Comparison of ENCODE assay signal across 1 cellular context in the genomic region with DNA sequence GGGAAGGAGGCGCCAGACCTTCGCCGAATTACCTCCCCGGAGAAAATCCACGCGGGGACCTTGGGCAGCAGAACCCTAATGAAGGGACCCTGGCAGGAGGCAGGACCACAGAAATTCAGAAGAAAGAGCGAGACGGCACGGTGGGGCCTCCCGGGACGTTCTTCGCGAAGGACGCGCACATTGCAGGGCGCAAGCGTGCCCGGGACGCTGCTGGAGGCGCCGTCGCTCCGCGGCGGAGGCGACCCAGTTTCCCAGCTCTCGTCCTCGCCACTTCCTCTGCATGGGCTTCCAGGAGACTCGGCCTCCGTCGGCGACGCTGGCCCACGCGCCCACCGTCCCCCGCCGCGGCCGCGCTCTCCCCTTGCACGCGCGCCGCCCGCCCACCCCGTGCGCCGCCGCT.
TF ChIP-seq lines count a peak whose summit lies in the region.

No MANE protein-coding gene starts in this region.

TF ChIP-seq in WTC11, 78 proteins besides CTCF, POLR2A, EP300 and RAD21 (continued from another document and continues in another):
- TF ChIP-seq, protein P1, sequence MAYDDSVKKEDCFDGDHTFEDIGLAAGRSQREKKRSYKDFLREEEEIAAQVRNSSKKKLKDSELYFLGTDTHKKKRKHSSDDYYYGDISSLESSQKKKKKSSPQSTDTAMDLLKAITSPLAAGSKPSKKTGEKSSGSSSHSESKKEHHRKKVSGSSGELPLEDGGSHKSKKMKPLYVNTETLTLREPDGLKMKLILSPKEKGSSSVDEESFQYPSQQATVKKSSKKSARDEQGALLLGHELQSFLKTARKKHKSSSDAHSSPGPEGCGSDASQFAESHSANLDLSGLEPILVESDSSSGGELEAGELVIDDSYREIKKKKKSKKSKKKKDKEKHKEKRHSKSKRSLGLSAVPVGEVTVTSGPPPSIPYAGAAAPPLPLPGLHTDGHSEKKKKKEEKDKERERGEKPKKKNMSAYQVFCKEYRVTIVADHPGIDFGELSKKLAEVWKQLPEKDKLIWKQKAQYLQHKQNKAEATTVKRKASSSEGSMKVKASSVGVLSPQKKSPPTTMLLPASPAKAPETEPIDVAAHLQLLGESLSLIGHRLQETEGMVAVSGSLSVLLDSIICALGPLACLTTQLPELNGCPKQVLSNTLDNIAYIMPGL (CRISPR knock-in tag; IDR thresholded peaks at IDR 0.05) = no peak
- no peak for TF ChIP-seq SOX15 (CRISPR knock-in tag; IDR thresholded peaks at IDR 0.05)
- TF ChIP-seq FOXK1 (CRISPR knock-in tag; IDR thresholded peaks at IDR 0.05) = peak; percentile 43; the same call in 1 of the 2 replicates
- TF ChIP-seq, protein P2, sequence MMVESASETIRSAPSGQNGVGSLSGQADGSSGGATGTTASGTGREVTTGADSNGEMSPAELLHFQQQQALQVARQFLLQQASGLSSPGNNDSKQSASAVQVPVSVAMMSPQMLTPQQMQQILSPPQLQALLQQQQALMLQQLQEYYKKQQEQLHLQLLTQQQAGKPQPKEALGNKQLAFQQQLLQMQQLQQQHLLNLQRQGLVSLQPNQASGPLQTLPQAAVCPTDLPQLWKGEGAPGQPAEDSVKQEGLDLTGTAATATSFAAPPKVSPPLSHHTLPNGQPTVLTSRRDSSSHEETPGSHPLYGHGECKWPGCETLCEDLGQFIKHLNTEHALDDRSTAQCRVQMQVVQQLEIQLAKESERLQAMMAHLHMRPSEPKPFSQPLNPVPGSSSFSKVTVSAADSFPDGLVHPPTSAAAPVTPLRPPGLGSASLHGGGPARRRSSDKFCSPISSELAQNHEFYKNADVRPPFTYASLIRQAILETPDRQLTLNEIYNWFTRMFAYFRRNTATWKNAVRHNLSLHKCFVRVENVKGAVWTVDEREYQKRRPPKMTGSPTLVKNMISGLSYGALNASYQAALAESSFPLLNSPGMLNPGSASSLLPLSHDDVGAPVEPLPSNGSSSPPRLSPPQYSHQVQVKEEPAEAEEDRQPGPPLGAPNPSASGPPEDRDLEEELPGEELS (CRISPR knock-in tag; IDR thresholded peaks at IDR 0.05) = peak; percentile 89
- TF ChIP-seq, protein P3, sequence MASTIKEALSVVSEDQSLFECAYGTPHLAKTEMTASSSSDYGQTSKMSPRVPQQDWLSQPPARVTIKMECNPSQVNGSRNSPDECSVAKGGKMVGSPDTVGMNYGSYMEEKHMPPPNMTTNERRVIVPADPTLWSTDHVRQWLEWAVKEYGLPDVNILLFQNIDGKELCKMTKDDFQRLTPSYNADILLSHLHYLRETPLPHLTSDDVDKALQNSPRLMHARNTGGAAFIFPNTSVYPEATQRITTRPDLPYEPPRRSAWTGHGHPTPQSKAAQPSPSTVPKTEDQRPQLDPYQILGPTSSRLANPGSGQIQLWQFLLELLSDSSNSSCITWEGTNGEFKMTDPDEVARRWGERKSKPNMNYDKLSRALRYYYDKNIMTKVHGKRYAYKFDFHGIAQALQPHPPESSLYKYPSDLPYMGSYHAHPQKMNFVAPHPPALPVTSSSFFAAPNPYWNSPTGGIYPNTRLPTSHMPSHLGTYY (CRISPR knock-in tag; IDR thresholded peaks at IDR 0.05) = no peak
- no peak for TF ChIP-seq CBFB (CRISPR knock-in tag; IDR thresholded peaks at IDR 0.05; ENCODE audit: low read depth)
- TF ChIP-seq TCF7 (CRISPR knock-in tag; IDR thresholded peaks at IDR 0.05; ENCODE audit: low read depth) = no peak
- 0 out of 2 replicates have a peak, but pooled peaks have one; percentile 14 for TF ChIP-seq NR2C2 (CRISPR knock-in tag; IDR thresholded peaks at IDR 0.05)
- no peak for TF ChIP-seq ATF1 (CRISPR knock-in tag; IDR thresholded peaks at IDR 0.05)
- no peak for TF ChIP-seq TEAD4 (CRISPR knock-in tag; IDR thresholded peaks at IDR 0.05)
- TF ChIP-seq RELA (CRISPR knock-in tag; IDR thresholded peaks at IDR 0.05; ENCODE audit: borderline replicate concordance) = no peak
- no peak for TF ChIP-seq ZNF423 (CRISPR knock-in tag; IDR thresholded peaks at IDR 0.05)
- TF ChIP-seq, protein P4, sequence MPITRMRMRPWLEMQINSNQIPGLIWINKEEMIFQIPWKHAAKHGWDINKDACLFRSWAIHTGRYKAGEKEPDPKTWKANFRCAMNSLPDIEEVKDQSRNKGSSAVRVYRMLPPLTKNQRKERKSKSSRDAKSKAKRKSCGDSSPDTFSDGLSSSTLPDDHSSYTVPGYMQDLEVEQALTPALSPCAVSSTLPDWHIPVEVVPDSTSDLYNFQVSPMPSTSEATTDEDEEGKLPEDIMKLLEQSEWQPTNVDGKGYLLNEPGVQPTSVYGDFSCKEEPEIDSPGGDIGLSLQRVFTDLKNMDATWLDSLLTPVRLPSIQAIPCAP (CRISPR knock-in tag; IDR thresholded peaks at IDR 0.05) = peak; percentile 79; the same call in 1 of the 2 replicates
- TF ChIP-seq IRF2 (CRISPR knock-in tag; IDR thresholded peaks at IDR 0.05; ENCODE audit: borderline replicate concordance, low read depth) = no peak
- no peak for TF ChIP-seq PRRX2 (CRISPR knock-in tag; IDR thresholded peaks at IDR 0.05)
- TF ChIP-seq EMX1 (CRISPR knock-in tag; IDR thresholded peaks at IDR 0.05) = no peak
- TF ChIP-seq NR3C1 (CRISPR knock-in tag; conservative IDR thresholded peaks at IDR 0.05; ENCODE audit: low read depth) = no peak
- no peak for TF ChIP-seq NFYB (CRISPR knock-in tag; conservative IDR thresholded peaks at IDR 0.05; ENCODE audit: low read depth)
- no peak for TF ChIP-seq TEAD1 (CRISPR knock-in tag; IDR thresholded peaks at IDR 0.05)
- TF ChIP-seq, protein P5, sequence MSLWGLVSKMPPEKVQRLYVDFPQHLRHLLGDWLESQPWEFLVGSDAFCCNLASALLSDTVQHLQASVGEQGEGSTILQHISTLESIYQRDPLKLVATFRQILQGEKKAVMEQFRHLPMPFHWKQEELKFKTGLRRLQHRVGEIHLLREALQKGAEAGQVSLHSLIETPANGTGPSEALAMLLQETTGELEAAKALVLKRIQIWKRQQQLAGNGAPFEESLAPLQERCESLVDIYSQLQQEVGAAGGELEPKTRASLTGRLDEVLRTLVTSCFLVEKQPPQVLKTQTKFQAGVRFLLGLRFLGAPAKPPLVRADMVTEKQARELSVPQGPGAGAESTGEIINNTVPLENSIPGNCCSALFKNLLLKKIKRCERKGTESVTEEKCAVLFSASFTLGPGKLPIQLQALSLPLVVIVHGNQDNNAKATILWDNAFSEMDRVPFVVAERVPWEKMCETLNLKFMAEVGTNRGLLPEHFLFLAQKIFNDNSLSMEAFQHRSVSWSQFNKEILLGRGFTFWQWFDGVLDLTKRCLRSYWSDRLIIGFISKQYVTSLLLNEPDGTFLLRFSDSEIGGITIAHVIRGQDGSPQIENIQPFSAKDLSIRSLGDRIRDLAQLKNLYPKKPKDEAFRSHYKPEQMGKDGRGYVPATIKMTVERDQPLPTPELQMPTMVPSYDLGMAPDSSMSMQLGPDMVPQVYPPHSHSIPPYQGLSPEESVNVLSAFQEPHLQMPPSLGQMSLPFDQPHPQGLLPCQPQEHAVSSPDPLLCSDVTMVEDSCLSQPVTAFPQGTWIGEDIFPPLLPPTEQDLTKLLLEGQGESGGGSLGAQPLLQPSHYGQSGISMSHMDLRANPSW (CRISPR knock-in tag; conservative IDR thresholded peaks at IDR 0.05; ENCODE audit: low read depth) = no peak
- TF ChIP-seq, protein P6, sequence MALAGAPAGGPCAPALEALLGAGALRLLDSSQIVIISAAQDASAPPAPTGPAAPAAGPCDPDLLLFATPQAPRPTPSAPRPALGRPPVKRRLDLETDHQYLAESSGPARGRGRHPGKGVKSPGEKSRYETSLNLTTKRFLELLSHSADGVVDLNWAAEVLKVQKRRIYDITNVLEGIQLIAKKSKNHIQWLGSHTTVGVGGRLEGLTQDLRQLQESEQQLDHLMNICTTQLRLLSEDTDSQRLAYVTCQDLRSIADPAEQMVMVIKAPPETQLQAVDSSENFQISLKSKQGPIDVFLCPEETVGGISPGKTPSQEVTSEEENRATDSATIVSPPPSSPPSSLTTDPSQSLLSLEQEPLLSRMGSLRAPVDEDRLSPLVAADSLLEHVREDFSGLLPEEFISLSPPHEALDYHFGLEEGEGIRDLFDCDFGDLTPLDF (CRISPR knock-in tag; IDR thresholded peaks at IDR 0.05) = no peak
- TF ChIP-seq, protein P7, sequence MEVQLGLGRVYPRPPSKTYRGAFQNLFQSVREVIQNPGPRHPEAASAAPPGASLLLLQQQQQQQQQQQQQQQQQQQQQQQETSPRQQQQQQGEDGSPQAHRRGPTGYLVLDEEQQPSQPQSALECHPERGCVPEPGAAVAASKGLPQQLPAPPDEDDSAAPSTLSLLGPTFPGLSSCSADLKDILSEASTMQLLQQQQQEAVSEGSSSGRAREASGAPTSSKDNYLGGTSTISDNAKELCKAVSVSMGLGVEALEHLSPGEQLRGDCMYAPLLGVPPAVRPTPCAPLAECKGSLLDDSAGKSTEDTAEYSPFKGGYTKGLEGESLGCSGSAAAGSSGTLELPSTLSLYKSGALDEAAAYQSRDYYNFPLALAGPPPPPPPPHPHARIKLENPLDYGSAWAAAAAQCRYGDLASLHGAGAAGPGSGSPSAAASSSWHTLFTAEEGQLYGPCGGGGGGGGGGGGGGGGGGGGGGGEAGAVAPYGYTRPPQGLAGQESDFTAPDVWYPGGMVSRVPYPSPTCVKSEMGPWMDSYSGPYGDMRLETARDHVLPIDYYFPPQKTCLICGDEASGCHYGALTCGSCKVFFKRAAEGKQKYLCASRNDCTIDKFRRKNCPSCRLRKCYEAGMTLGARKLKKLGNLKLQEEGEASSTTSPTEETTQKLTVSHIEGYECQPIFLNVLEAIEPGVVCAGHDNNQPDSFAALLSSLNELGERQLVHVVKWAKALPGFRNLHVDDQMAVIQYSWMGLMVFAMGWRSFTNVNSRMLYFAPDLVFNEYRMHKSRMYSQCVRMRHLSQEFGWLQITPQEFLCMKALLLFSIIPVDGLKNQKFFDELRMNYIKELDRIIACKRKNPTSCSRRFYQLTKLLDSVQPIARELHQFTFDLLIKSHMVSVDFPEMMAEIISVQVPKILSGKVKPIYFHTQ (CRISPR knock-in tag; IDR thresholded peaks at IDR 0.05) = no peak
- no peak for TF ChIP-seq GABPB1 (CRISPR knock-in tag; IDR thresholded peaks at IDR 0.05)
- TF ChIP-seq, protein P8, sequence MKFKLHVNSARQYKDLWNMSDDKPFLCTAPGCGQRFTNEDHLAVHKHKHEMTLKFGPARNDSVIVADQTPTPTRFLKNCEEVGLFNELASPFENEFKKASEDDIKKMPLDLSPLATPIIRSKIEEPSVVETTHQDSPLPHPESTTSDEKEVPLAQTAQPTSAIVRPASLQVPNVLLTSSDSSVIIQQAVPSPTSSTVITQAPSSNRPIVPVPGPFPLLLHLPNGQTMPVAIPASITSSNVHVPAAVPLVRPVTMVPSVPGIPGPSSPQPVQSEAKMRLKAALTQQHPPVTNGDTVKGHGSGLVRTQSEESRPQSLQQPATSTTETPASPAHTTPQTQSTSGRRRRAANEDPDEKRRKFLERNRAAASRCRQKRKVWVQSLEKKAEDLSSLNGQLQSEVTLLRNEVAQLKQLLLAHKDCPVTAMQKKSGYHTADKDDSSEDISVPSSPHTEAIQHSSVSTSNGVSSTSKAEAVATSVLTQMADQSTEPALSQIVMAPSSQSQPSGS (CRISPR knock-in tag; IDR thresholded peaks at IDR 0.05; ENCODE audit: borderline replicate concordance, low read depth) = no peak
- no peak for TF ChIP-seq JAZF1 (CRISPR knock-in tag; IDR thresholded peaks at IDR 0.05)
- no peak for TF ChIP-seq ZNF317 (CRISPR knock-in tag; IDR thresholded peaks at IDR 0.05; ENCODE audit: borderline replicate concordance, low read depth)
- TF ChIP-seq, protein P9, sequence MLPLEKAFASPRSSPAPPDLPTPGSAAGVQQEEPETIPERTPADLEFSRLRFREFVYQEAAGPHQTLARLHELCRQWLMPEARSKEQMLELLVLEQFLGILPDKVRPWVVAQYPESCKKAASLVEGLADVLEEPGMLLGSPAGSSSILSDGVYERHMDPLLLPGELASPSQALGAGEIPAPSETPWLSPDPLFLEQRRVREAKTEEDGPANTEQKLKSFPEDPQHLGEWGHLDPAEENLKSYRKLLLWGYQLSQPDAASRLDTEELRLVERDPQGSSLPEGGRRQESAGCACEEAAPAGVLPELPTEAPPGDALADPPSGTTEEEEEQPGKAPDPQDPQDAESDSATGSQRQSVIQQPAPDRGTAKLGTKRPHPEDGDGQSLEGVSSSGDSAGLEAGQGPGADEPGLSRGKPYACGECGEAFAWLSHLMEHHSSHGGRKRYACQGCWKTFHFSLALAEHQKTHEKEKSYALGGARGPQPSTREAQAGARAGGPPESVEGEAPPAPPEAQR (CRISPR knock-in tag; IDR thresholded peaks at IDR 0.05) = no peak
- peak; percentile 77 for TF ChIP-seq MYBL2 (CRISPR knock-in tag; IDR thresholded peaks at IDR 0.05)
- TF ChIP-seq ZNF219 (CRISPR knock-in tag; IDR thresholded peaks at IDR 0.05; ENCODE audit: borderline replicate concordance) = no peak
- TF ChIP-seq, protein P10, sequence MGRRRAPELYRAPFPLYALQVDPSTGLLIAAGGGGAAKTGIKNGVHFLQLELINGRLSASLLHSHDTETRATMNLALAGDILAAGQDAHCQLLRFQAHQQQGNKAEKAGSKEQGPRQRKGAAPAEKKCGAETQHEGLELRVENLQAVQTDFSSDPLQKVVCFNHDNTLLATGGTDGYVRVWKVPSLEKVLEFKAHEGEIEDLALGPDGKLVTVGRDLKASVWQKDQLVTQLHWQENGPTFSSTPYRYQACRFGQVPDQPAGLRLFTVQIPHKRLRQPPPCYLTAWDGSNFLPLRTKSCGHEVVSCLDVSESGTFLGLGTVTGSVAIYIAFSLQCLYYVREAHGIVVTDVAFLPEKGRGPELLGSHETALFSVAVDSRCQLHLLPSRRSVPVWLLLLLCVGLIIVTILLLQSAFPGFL (CRISPR knock-in tag; IDR thresholded peaks at IDR 0.05; ENCODE audit: borderline replicate concordance) = no peak
- TF ChIP-seq SP1 (CRISPR knock-in tag; conservative IDR thresholded peaks at IDR 0.05) = 0 out of 2 replicates have a peak, but pooled peaks have one; percentile 39
- no peak for TF ChIP-seq MXD4 (CRISPR knock-in tag; IDR thresholded peaks at IDR 0.05; ENCODE audit: borderline replicate concordance)
- no peak for TF ChIP-seq SMAD3 (CRISPR knock-in tag; IDR thresholded peaks at IDR 0.05; ENCODE audit: borderline replicate concordance)
- TF ChIP-seq, protein P11, sequence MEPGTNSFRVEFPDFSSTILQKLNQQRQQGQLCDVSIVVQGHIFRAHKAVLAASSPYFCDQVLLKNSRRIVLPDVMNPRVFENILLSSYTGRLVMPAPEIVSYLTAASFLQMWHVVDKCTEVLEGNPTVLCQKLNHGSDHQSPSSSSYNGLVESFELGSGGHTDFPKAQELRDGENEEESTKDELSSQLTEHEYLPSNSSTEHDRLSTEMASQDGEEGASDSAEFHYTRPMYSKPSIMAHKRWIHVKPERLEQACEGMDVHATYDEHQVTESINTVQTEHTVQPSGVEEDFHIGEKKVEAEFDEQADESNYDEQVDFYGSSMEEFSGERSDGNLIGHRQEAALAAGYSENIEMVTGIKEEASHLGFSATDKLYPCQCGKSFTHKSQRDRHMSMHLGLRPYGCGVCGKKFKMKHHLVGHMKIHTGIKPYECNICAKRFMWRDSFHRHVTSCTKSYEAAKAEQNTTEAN (CRISPR knock-in tag; IDR thresholded peaks at IDR 0.05) = peak; percentile 87
- TF ChIP-seq NFE2L1 (CRISPR knock-in tag; IDR thresholded peaks at IDR 0.05) = peak; percentile 53; the same call in 1 of the 2 replicates
